ENCODE assay signal across 8 cellular contexts in genomic region chr13:94968040-94968756, GRCh38.
DNase-seq lines count a peak whose midpoint lies in the region; ATAC-seq and TF ChIP-seq lines count a peak whose summit lies in the region.

No MANE protein-coding gene starts in this region.

- no peaks in the 10 kb centered on the region for H3K9me2 ChIP-seq in Karpas-422 (replicated peaks; ENCODE audit: insufficient read depth, low read length)

- in situ Hi-C loops in GM13976 (cut with MboI; ENCODE audit: low sequenced_read_pairs, unreplicated experiment) = no loop called here

- peaks cover 22% of the 10 kb centered on the region for H3K27me3 ChIP-seq in CD4-positive, alpha-beta memory T cell (ENCODE audit: insufficient read depth, low read length)
- no peaks in the 10 kb centered on the region for H3K27me3 ChIP-seq in Karpas-422 (ENCODE audit: low read length)

- H3K27me3 Mint-ChIP-seq in brain (peaks cover 48% of the 10 kb centered on the region), mesothelial cell of epicardium (ENCODE audit: low read depth) (peaks cover 84% of the 10 kb centered on the region)
- H3K27me3 Mint-ChIP-seq in CD4-positive, alpha-beta memory T cell = peaks cover 38 to 42% of the 10 kb centered on the region in 2 donors

- H3K4me1 Mint-ChIP-seq in brain (peaks cover 44% of the 10 kb centered on the region), mesothelial cell of epicardium (peaks cover 8% of the 10 kb centered on the region)
- H3K4me1 Mint-ChIP-seq in CD4-positive, alpha-beta memory T cell = peaks cover 0 to 19% (median 5%) of the 10 kb centered on the region in 4 donors

- no peaks in the 10 kb centered on the region for H3K36me3 ChIP-seq in CD4-positive, alpha-beta memory T cell (ENCODE audit: insufficient read depth, low read length)
- no peaks in the 10 kb centered on the region for H3K36me3 ChIP-seq in Karpas-422 (ENCODE audit: insufficient read depth, low read length)

- POLR2A ChIA-PET in CD4-positive, alpha-beta memory T cell (lab: Charles Lee; ENCODE audit: partially characterized antibody) = no interaction called here

- H3K27ac Mint-ChIP-seq in brain (peak overlapping the region in 4 of 5 experiments; percentile 26 to 89 (median 62)), mesothelial cell of epicardium (no peak overlapping the region)
- no peak overlapping the region for H3K27ac Mint-ChIP-seq in CD4-positive, alpha-beta memory T cell

- no peaks in the 10 kb centered on the region for H3K79me2 ChIP-seq in Karpas-422 (ENCODE audit: low read length)

- DNase-seq in GM13976 (ENCODE audit: low spot score) (peak; percentile 34), mesothelial cell of epicardium (ENCODE audit: low spot score in 2 of 2, unreplicated experiment in 2 of 2) (peak in 1 of 2 experiments; percentile 51), Karpas-422 (no peak)
- no peak for DNase-seq in CD4-positive, alpha-beta memory T cell

- intact Hi-C loops in CD4-positive, alpha-beta memory T cell (cut with micrococcal nuclease) = no loop called here

- H3K4me1 ChIP-seq in CD4-positive, alpha-beta memory T cell (ENCODE audit: insufficient read depth, low read length) = no peaks in the 10 kb centered on the region
- H3K4me1 ChIP-seq in Karpas-422 (ENCODE audit: low read length) = peaks cover 4% of the 10 kb centered on the region

- ATAC-seq in HG03354 (IDR thresholded peaks at IDR 0.05; ENCODE audit: poor library complexity, severe bottlenecking, unreplicated experiment) (peak; percentile 39), GM18870 (IDR thresholded peaks at IDR 0.05; ENCODE audit: unreplicated experiment) (no peak), HG02623 (IDR thresholded peaks at IDR 0.05; ENCODE audit: unreplicated experiment) (no peak)

- H3K27ac ChIP-seq in CD4-positive, alpha-beta memory T cell (ENCODE audit: low read depth, low read length) = no peak overlapping the region
- no peak overlapping the region for H3K27ac ChIP-seq in Karpas-422 (ENCODE audit: low read length)

- no peaks in the 10 kb centered on the region for H4K20me1 ChIP-seq in Karpas-422 (ENCODE audit: insufficient read depth, low read depth, low read length)

- H3K9me3 Mint-ChIP-seq in brain (peaks cover 0 to 6% (median 4%) of the 10 kb centered on the region in 5 experiments), mesothelial cell of epicardium (peaks cover 5% of the 10 kb centered on the region)
- H3K9me3 Mint-ChIP-seq in CD4-positive, alpha-beta memory T cell = no peaks in the 10 kb centered on the region

- CTCF ChIA-PET in CD4-positive, alpha-beta memory T cell (lab: Charles Lee; ENCODE audit: partially characterized antibody) = no interaction called here

- no peak overlapping the region for H2AFZ ChIP-seq in Karpas-422 (ENCODE audit: low read length)

- no peaks in the 10 kb centered on the region for H3K36me3 Mint-ChIP-seq in brain
- H3K36me3 Mint-ChIP-seq in mesothelial cell of epicardium = no peaks in the 10 kb centered on the region
- no peaks in the 10 kb centered on the region for H3K36me3 Mint-ChIP-seq in CD4-positive, alpha-beta memory T cell

- TF ChIP-seq CTCF in GM13976 (IDR thresholded peaks at IDR 0.05; ENCODE audit: borderline replicate concordance, control extremely low read depth, extremely low read depth, insufficient read depth, missing control alignments) (no peak), brain (conservative IDR thresholded peaks at IDR 0.05) (peak; percentile 37 to 44), mesothelial cell of epicardium (IDR thresholded peaks at IDR 0.05; ENCODE audit: unreplicated experiment) (no peak)

- no peak overlapping the region for H3K4me3 ChIP-seq in CD4-positive, alpha-beta memory T cell (ENCODE audit: low read length in 2 of 2)
- H3K4me3 ChIP-seq in Karpas-422 (ENCODE audit: low read length) = no peak overlapping the region

- H3K9ac ChIP-seq in Karpas-422 (ENCODE audit: low read length) = no peak overlapping the region

- H3K9me3 ChIP-seq in CD4-positive, alpha-beta memory T cell (ENCODE audit: control insufficient read depth in 1 of 2, low read length in 2 of 2) = no peaks in the 10 kb centered on the region
- no peaks in the 10 kb centered on the region for H3K9me3 ChIP-seq in Karpas-422 (ENCODE audit: low read length)

- peak overlapping the region; percentile 78 to 89 (median 80) for H3K4me3 Mint-ChIP-seq in brain
- peak overlapping the region; percentile 59 for H3K4me3 Mint-ChIP-seq in mesothelial cell of epicardium
- peak overlapping the region in 4 of 8 donors; percentile 26 to 61 (median 49) for H3K4me3 Mint-ChIP-seq in CD4-positive, alpha-beta memory T cell

- no peak overlapping the region for H3K4me2 ChIP-seq in Karpas-422 (ENCODE audit: low read depth, low read length, poor library complexity, severe bottlenecking)

Comparison
In these comparisons a context has a peak if more than half of its experiments do, and no peak if none do; other contexts are left out.
1. CTCF ChIP-seq: peak in brain (2 of 2); none in GM13976 (single experiment) and mesothelial cell of epicardium (single experiment).
2. H3K27ac Mint-ChIP-seq: peak in brain (4 of 5); none in mesothelial cell of epicardium (single experiment) and CD4-positive, alpha-beta memory T cell (0 of 7).